Comparison of ENCODE assay signal across 32 cellular contexts in the genomic region with DNA sequence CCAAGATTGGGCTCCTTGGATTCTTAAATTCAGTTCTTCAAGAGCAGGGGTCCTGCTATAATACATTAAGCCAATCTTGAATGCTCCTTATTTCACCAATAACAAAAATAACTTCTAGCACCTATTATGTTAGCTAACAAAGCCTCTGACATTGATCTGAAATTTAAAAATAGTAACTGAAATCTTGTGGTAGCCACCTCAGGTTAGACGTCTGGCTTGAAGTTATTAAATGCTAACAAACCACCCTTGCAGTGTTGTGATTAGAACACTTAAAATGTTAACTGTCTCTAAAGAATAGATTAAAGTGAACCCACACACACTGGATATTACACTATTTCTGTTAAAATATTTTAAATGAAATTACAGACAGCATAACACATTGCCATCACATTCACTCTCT. TPM values are rescaled to one million over a fixed set of nuclear protein-coding genes. Genes with fewer than 3 reads are reported as not detected.
"Had no signal": no experiment of that assay in that cellular context is flagged by ENCODE, and none has a peak within 500 bp of the region (broad histone marks: within the 10 kb centered on the region; RNA-seq: fewer than 3 reads in every experiment).

No MANE protein-coding gene starts in this region.

- H3K9me2 ChIP-seq: SK-N-SH had no signal

- DNase-seq: Karpas-422, KG1, NCI-H1092, NCI-H1105, NCI-H1417 treated with DMSO at 0.1 percent for 48 hours, NCI-H1436 treated with DMSO at 0.1 percent for 48 hours, NCI-H1694 treated with DMSO at 0.1 percent for 48 hours, NCI-H1930, NCI-H2029 treated with DMSO at 0.1 percent for 48 hours, NCI-H2081 treated with DMSO at 0.1 percent for 48 hours, NCI-H2107, NCI-H2171, NCI-H226, NCI-H446 treated with DMSO at 0.1 percent for 48 hours, NCI-H510A, NCI-H524, NCI-H526, NCI-H69, NCI-H748 treated with DMSO at 0.1 percent for 48 hours, NCI-H82, PC-9, Right ventricle myocardium superior, SHP77 treated with DMSO at 0.1 percent for 48 hours, SK-N-SH, SW 1271 had no signal

- H3K9ac ChIP-seq: SK-N-SH had no signal

- H3K4me3 ChIP-seq: PC-9, SJSA1 had no signal

- ATAC-seq: Panc1 had no signal

- H3K27me3 ChIP-seq: SJSA1 had no signal

- H3K9me3 ChIP-seq: SJSA1, SK-N-SH had no signal

- H2AFZ ChIP-seq: PC-9 had no signal

- H3K4me2 ChIP-seq: PC-9, SK-N-SH had no signal

- H3K4me1 ChIP-seq: SJSA1 had no signal

- H3K36me3 ChIP-seq: SJSA1 had no signal

- H3K27ac ChIP-seq: PC-9, RWPE1, SJSA1 had no signal

RNA-seq across cellular contexts. Expression of gene LGI2, which starts 49.8 kb away (rescaled TPM):
- total RNA-seq: LHCN-M2, MCF 10A, OCI-LY7, PC-9, RPMI7951, SJSA1 had no signal
- polyA plus RNA-seq: SK-N-SH had no signal
